20 cellular contexts compared by ENCODE assay signal in the genomic region with DNA sequence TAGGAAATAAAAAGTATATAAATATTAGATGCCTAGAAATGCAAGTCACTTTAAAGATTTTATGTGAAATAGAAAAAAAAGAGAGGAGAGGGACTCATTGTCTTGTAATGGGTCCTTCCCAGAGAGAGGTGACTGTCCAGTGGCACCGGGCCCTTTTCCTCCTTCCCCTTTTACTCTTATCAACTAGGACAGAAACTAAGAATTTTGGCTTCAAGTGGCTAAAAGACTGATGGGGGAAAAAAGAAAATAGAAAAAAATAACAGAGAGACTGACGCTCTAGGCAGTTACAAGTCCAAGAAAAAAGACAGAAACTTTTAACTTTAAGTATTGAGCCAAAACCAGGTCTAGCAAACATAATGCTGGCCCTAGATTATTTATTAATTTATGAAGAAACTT. TPM values are rescaled to one million over a fixed set of nuclear protein-coding genes. Genes with fewer than 3 reads are reported as not detected.
A peak's percentile ranks its signal among the peaks of the same experiment; 100 is the strongest.
DNase-seq lines count a peak whose midpoint lies in the region; FAIRE-seq and TF ChIP-seq lines count a peak whose summit lies in the region.
"Had no signal": no experiment of that assay in that cellular context is flagged by ENCODE, and none has a peak within 500 bp of the region (broad histone marks: within the 10 kb centered on the region; RNA-seq: fewer than 3 reads in every experiment).

No MANE protein-coding gene starts in this region.

- CTCF ChIA-PET in OCI-LY7 (lab: Charles Lee; ENCODE audit: unreplicated experiment), result no interaction called here

- no peaks in the 10 kb centered on the region for H3K79me2 ChIP-seq in OCI-LY7 (ENCODE audit: insufficient read depth, low read depth, low read length)

- no peak for FAIRE-seq in D721Med (lab: Jason Lieb, UNC)
- FAIRE-seq: GM12878, GM18507 had no signal

- peak overlapping the region; percentile 64 for H3K27ac ChIP-seq in brain microvascular endothelial cell
- peak overlapping the region in 1 of 2 donors; percentile 88 for H3K27ac ChIP-seq in ovary
- no peak overlapping the region for H3K27ac ChIP-seq in esophagus muscularis mucosa (replicated peaks in 1 of 4)
- no peak overlapping the region for H3K27ac ChIP-seq in OCI-LY7 (ENCODE audit: low read depth, low read length, poor library complexity, severe bottlenecking)
- H3K27ac ChIP-seq: PC-9, SK-N-MC had no signal

- H4K20me1 ChIP-seq in OCI-LY7 (ENCODE audit: insufficient read depth, low read length), result no peaks in the 10 kb centered on the region

- H3K4me1 ChIP-seq in ovary (ENCODE audit: insufficient read depth) (peaks cover 16% of the 10 kb centered on the region), esophagus muscularis mucosa (peaks cover 14 to 20% (median 17%) of the 10 kb centered on the region in 4 donors), OCI-LY7 (ENCODE audit: insufficient read depth, low read length, poor library complexity, severe bottlenecking) (no peaks in the 10 kb centered on the region)

- no peak for TF ChIP-seq CTCF in brain microvascular endothelial cell (IDR thresholded peaks at IDR 0.05; ENCODE audit: low read depth, low read length, missing control alignments)
- no peak for TF ChIP-seq CTCF in ovary (IDR thresholded peaks at IDR 0.05)
- TF ChIP-seq CTCF in esophagus muscularis mucosa (IDR thresholded peaks at IDR 0.05), result no peak
- TF ChIP-seq CTCF in D721Med (IDR thresholded peaks at IDR 0.05; ENCODE audit: insufficient read depth, missing control alignments), result no peak
- no peak for TF ChIP-seq CTCF in OCI-LY7 (conservative IDR thresholded peaks at IDR 0.05; ENCODE audit: low read length)

- POLR2A ChIA-PET in OCI-LY7 (lab: Charles Lee), result no interaction called here

- 9 to 13% (median 13%) methylated on average over 2 of the region's 2 CpGs for WGBS in ovary, 3 donors
- 75% methylated on average over 2 of the region's 2 CpGs for WGBS in esophagus muscularis mucosa

- H3K9me3 ChIP-seq in ovary (no peaks in the 10 kb centered on the region), esophagus muscularis mucosa (no peaks in the 10 kb centered on the region), OCI-LY7 (ENCODE audit: low read length) (no peaks in the 10 kb centered on the region)

- no peak overlapping the region for H3K4me2 ChIP-seq in OCI-LY7 (ENCODE audit: low read length)
- H3K4me2 ChIP-seq: PC-9 had no signal

- no TSS peak for BruUV-seq in OCI-LY7 (replicated peaks; lab: Mats Ljungman, UMichigan)

- intact Hi-C loops in ovary (cut with DNase I) (no loop called here), esophagus muscularis mucosa (cut with DNase I) (no loop called here), OCI-LY7 (cut with micrococcal nuclease; ENCODE audit: unreplicated experiment) (no loop called here)

- no peak for TF ChIP-seq POLR2A in ovary (IDR thresholded peaks at IDR 0.05)
- TF ChIP-seq POLR2A in esophagus muscularis mucosa (IDR thresholded peaks at IDR 0.05; ENCODE audit: low read depth), result no peak

- H3K4me3 ChIP-seq in brain microvascular endothelial cell (ENCODE audit: low read depth, low read length), result no peak overlapping the region
- no peak overlapping the region for H3K4me3 ChIP-seq in ovary
- no peak overlapping the region for H3K4me3 ChIP-seq in esophagus muscularis mucosa
- H3K4me3 ChIP-seq in OCI-LY7 (ENCODE audit: low read depth, low read length, poor library complexity, severe bottlenecking), result no peak overlapping the region
- H3K4me3 ChIP-seq: GM12878, PC-9, SK-N-MC had no signal

- no peak overlapping the region for H2AFZ ChIP-seq in OCI-LY7 (ENCODE audit: low read length)
- H2AFZ ChIP-seq: PC-9 had no signal

- H3K9me2 ChIP-seq in OCI-LY7 (ENCODE audit: insufficient read depth, low read length), result no peaks in the 10 kb centered on the region

- DNase-seq in CMK (ENCODE audit: low read depth) (peak; percentile 65), OCI-M1 (lab: John Stamatoyannopoulos, UW) (peak; percentile 95), brain microvascular endothelial cell (no peak), ovary (peak in 3 of 5 donors; percentile 36 to 51 (median 41)), esophagus muscularis mucosa (ENCODE audit: extremely low spot score) (no peak), D721Med (ENCODE audit: insufficient read length, low spot score) (no peak), OCI-LY7 (ENCODE audit: low spot score) (no peak)
- DNase-seq: C1 segment of cervical spinal cord, COR-L47, DMS79, H7, Kasumi-1, MV-4-11, NCI-H2107, NCI-H69, PC-9 had no signal

- in situ Hi-C loops in brain microvascular endothelial cell (cut with HindIII; ENCODE audit: low pct_ligation_motif_present, low sequenced_read_pairs), result no loop called here

- TF ChIP-seq EP300 in ovary (IDR thresholded peaks at IDR 0.05) (no peak), esophagus muscularis mucosa (IDR thresholded peaks at IDR 0.05) (no peak)

- H3K27me3 ChIP-seq in brain microvascular endothelial cell (replicated peaks) (no peaks in the 10 kb centered on the region), ovary (no peaks in the 10 kb centered on the region), esophagus muscularis mucosa (peaks cover 0 to 7% (median 0%) of the 10 kb centered on the region in 4 donors)

- H3K36me3 ChIP-seq in brain microvascular endothelial cell (replicated peaks), result no peaks in the 10 kb centered on the region
- no peaks in the 10 kb centered on the region for H3K36me3 ChIP-seq in ovary
- no peaks in the 10 kb centered on the region for H3K36me3 ChIP-seq in esophagus muscularis mucosa
- no peaks in the 10 kb centered on the region for H3K36me3 ChIP-seq in OCI-LY7 (ENCODE audit: insufficient read depth, low read length)

RNA-seq across cellular contexts. Expression of a gene that starts 5.9 kb away (rescaled TPM):
- 1 to 10 TPM; 1.5 to 4.5 (median 3.5) TPM for total RNA-seq in ovary
- 10 to 100 TPM in 1 of 2 donors, 1 to 10 TPM in 1; 1.9 to 20.5 TPM for polyA plus RNA-seq in ovary
- total RNA-seq in esophagus muscularis mucosa, result 1 to 10 TPM; 4.0 to 9.9 (median 6.8) TPM
- not detected in 2 replicates for total RNA-seq in OCI-LY7 (2014; rRNA removed; shearing (Covaris generic))
- total RNA-seq in OCI-LY7 (2022), result not detected in 2 replicates
- total RNA-seq: G401, GM12878, H7, PC-9 had no signal
- polyA plus RNA-seq: GM12878 had no signal

RNA-seq across cellular contexts. Expression of a gene that starts 39.9 kb away (rescaled TPM):
- total RNA-seq in ovary, result 1 to 10 TPM in 3 of 7 donors, under 1 TPM in 4; 0.23 to 2.4 (median 0.95) TPM
- polyA plus RNA-seq in ovary, result 1 to 10 TPM in 1 of 2 donors, under 1 TPM in 1; 0.21 to 1.1 TPM
- total RNA-seq in esophagus muscularis mucosa, result 1 to 10 TPM in 2 of 4 donors, under 1 TPM in 1, not detected in 1; 0.29 to 9.1 (median 1.5) TPM
- not detected in 2 replicates for total RNA-seq in OCI-LY7 (2014; rRNA removed; shearing (Covaris generic))
- total RNA-seq in OCI-LY7 (2022), result not detected in 2 replicates
- total RNA-seq: G401, GM12878, H7, PC-9 had no signal
- polyA plus RNA-seq: GM12878 had no signal

RNA-seq across cellular contexts. Expression of a gene that starts 49.2 kb away (rescaled TPM):
- 10 to 100 TPM in 1 of 7 donors, 1 to 10 TPM in 6; 1.8 to 18.2 (median 3.6) TPM for total RNA-seq in ovary
- 10 to 100 TPM in 1 of 2 donors, 1 to 10 TPM in 1; 1.1 to 11.0 TPM for polyA plus RNA-seq in ovary
- total RNA-seq in esophagus muscularis mucosa, result 10 to 100 TPM in 2 of 4 donors, 1 to 10 TPM in 2; 3.7 to 38.9 (median 7.7) TPM
- total RNA-seq in OCI-LY7 (2014; rRNA removed; shearing (Covaris generic)), result not detected in 2 replicates
- total RNA-seq in OCI-LY7 (2022), result not detected in 2 replicates
- total RNA-seq: G401, GM12878, H7, PC-9 had no signal
- polyA plus RNA-seq: GM12878 had no signal

Comparison
In these comparisons a context has a peak if more than half of its experiments do, and no peak if none do; other contexts are left out.
1. DNase-seq: peak in CMK (single experiment), OCI-M1 (single experiment) and ovary (3 of 5); none in brain microvascular endothelial cell (single experiment), esophagus muscularis mucosa (single experiment), D721Med (single experiment) and OCI-LY7 (single experiment).